Comparison of ENCODE assay signal across 10 cellular contexts in the genomic region with DNA sequence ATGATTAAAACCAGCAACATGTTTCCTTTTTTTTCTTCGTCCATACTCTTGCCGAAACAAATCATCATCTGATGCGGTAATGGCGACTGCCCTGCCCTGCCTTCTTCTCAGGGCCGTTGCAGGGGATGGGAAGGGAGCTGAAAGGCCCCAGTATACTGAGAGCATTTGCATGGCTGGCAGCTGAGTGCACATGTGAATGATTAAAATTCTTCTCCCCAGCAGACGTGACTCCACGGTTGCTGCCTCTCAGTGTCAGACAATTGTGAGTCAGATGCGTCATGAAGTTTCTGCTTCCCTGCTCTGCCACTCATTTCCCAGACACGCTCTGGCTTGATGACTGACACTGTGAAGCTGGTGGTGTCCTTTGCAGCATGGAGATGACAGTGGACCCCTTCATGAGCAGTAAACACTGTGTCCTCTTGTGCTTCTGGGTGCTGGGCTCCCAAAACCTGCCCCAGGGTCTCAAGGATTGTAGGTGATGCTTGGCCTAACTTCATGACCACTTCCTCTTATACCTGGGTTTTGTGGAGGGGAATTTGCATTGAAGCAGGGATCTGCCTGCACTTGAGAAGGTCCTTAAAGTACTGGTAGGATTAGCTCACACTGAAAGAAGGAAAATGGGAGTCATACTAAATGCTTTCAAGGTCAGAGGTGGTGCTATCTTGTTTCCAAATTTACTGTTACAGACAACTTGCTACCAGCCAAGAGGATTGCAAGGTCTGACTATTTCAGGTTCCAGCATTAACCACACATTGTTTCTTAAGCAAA.
DNase-seq lines count a peak whose midpoint lies in the region; ATAC-seq and TF ChIP-seq lines count a peak whose summit lies in the region.
"Had no signal": no experiment of that assay in that cellular context is flagged by ENCODE, and none has a peak within 500 bp of the region (broad histone marks: within the 10 kb centered on the region; RNA-seq: fewer than 3 reads in every experiment).

No MANE protein-coding gene starts in this region.

- H3K4me3 Mint-ChIP-seq in stimulated activated memory B cell treated with anti-CD40 and anti-IgM and Interleukin-4, amounts not matched to agents 10 μg/mL and 1 μg/mL and 100 μg/mL, for 72 hours = no peak overlapping the region

- DNase-seq in epithelial cell of proximal tubule (ENCODE audit: low read depth) (peak; percentile 88), NCI-H2227 (lab: John Stamatoyannopoulos, UW; ENCODE audit: unreplicated experiment) (no peak), NCI-H345 (lab: John Stamatoyannopoulos, UW) (no peak)
- no peak for DNase-seq in stimulated activated naive CD4-positive, alpha-beta T cell (lab: John Stamatoyannopoulos, UW)
- DNase-seq: midbrain had no signal

- peak overlapping the region; percentile 5 for H3K27ac Mint-ChIP-seq in stimulated activated memory B cell treated with anti-CD40 and anti-IgM and Interleukin-4, amounts not matched to agents 10 μg/mL and 1 μg/mL and 100 μg/mL, for 72 hours

- H3K36me3 Mint-ChIP-seq in stimulated activated memory B cell treated with anti-CD40 and anti-IgM and Interleukin-4, amounts not matched to agents 10 μg/mL and 1 μg/mL and 100 μg/mL, for 72 hours = no peaks in the 10 kb centered on the region

- no peak for TF ChIP-seq CTCF in epithelial cell of proximal tubule (conservative IDR thresholded peaks at IDR 0.05; ENCODE audit: low read depth, low read length)

- peak; percentile 74 for ATAC-seq in GM19467 (IDR thresholded peaks at IDR 0.05; ENCODE audit: unreplicated experiment)
- peak; percentile 90 for ATAC-seq in HG03442 (IDR thresholded peaks at IDR 0.05; ENCODE audit: unreplicated experiment)
- ATAC-seq in stimulated activated memory B cell treated with anti-CD40 and anti-IgM and Interleukin-4, amounts not matched to agents 10 μg/mL and 1 μg/mL and 100 μg/mL, for 72 hours = peak; percentile 80
- no peak for ATAC-seq in GM18505 (IDR thresholded peaks at IDR 0.05; ENCODE audit: unreplicated experiment)
- ATAC-seq: Panc1 had no signal

- no peaks in the 10 kb centered on the region for H3K27me3 Mint-ChIP-seq in stimulated activated memory B cell treated with anti-CD40 and anti-IgM and Interleukin-4, amounts not matched to agents 10 μg/mL and 1 μg/mL and 100 μg/mL, for 72 hours

- peaks cover 13% of the 10 kb centered on the region for H3K9me3 Mint-ChIP-seq in stimulated activated memory B cell treated with anti-CD40 and anti-IgM and Interleukin-4, amounts not matched to agents 10 μg/mL and 1 μg/mL and 100 μg/mL, for 72 hours

- no peak for TF ChIP-seq POLR2A in GM18505 (IDR thresholded peaks at IDR 0.05; ENCODE audit: borderline replicate concordance, extremely low read depth, insufficient read depth, insufficient read length)

- no peak overlapping the region for H3K4me3 ChIP-seq in epithelial cell of proximal tubule (ENCODE audit: low read depth, low read length)

- peaks cover 12% of the 10 kb centered on the region for H3K4me1 Mint-ChIP-seq in stimulated activated memory B cell treated with anti-CD40 and anti-IgM and Interleukin-4, amounts not matched to agents 10 μg/mL and 1 μg/mL and 100 μg/mL, for 72 hours
